18 cellular contexts compared by ENCODE assay signal in genomic region chr7:142616842-142617241, GRCh38.
DNase-seq lines count a peak whose midpoint lies in the region; ATAC-seq and TF ChIP-seq lines count a peak whose summit lies in the region.
"Had no signal": no experiment of that assay in that cellular context is flagged by ENCODE, and none has a peak within 500 bp of the region (broad histone marks: within the 10 kb centered on the region; RNA-seq: fewer than 3 reads in every experiment).

No MANE protein-coding gene starts in this region.

- DNase-seq in activated T-cell treated with anti-CD3 and anti-CD28 coated beads, Interleukin-2, amount 50 U/mL, for 24 hours: no peak
- no peak for DNase-seq in activated T-cell treated with anti-CD3 and anti-CD28 coated beads, Interleukin-2, amount 50 U/mL, for 1 hour
- no peak for DNase-seq in CD4-positive, alpha-beta memory T cell
- DNase-seq in T-helper 17 cell: no peak
- DNase-seq in activated naive CD8-positive, alpha-beta T cell treated with anti-CD3 and anti-CD28 coated beads, Interleukin-2, amount 10 ng/mL, durations not matched to agents 7 days and 5 days: no peak
- DNase-seq in superior temporal gyrus (ENCODE audit: extremely low spot score): no peak
- no peak for DNase-seq in GM13976 (ENCODE audit: low spot score)
- DNase-seq: AML-193, DND-41, GF-D8, GOT3, KBM-7, NCI-H1092, NCI-H1694, NCI-H2107, NCI-H226, NCI-H526 had no signal

- POLR2A ChIA-PET in CD4-positive, alpha-beta memory T cell (lab: Charles Lee; ENCODE audit: partially characterized antibody): interaction anchor here (1.3 to 5.1 kb wide), 7 partner anchors 13 to 193 kb away, joined by 3 to 65 read pairs (median 43); no protein-coding TSS in a partner anchor
- POLR2A ChIA-PET in activated naive CD8-positive, alpha-beta T cell treated with anti-CD3 and anti-CD28 coated beads, Interleukin-2, amount 10 ng/mL, durations not matched to agents 7 days and 5 days (lab: Charles Lee): no interaction called here

- peak overlapping the region; percentile 85 for H3K27ac Mint-ChIP-seq in activated T-cell treated with anti-CD3 and anti-CD28 coated beads, Interleukin-2, amount 50 U/mL, for 24 hours
- H3K27ac Mint-ChIP-seq in CD4-positive, alpha-beta memory T cell: peak overlapping the region in 5 of 7 donors; percentile 35 to 91 (median 61)
- peak overlapping the region; percentile 92 for H3K27ac Mint-ChIP-seq in T-helper 17 cell
- peak overlapping the region; percentile 70 for H3K27ac Mint-ChIP-seq in activated naive CD8-positive, alpha-beta T cell treated with anti-CD3 and anti-CD28 coated beads, Interleukin-2, amount 10 ng/mL, durations not matched to agents 7 days and 5 days

- no peaks in the 10 kb centered on the region for H3K9me3 ChIP-seq in CD4-positive, alpha-beta memory T cell (ENCODE audit: control insufficient read depth in 1 of 2, low read length in 2 of 2)
- H3K9me3 ChIP-seq in T-helper 17 cell (ENCODE audit: control insufficient read depth, low read length, poor library complexity, severe bottlenecking): no peaks in the 10 kb centered on the region

- no peak overlapping the region for H3K4me3 ChIP-seq in CD4-positive, alpha-beta memory T cell (ENCODE audit: low read length in 2 of 2)

- no peaks in the 10 kb centered on the region for H3K27me3 ChIP-seq in CD4-positive, alpha-beta memory T cell (ENCODE audit: insufficient read depth, low read length)

- H3K27ac ChIP-seq in CD4-positive, alpha-beta memory T cell (ENCODE audit: low read depth, low read length): peak overlapping the region; percentile 41

- in situ Hi-C loops in GM13976 (cut with MboI; ENCODE audit: low sequenced_read_pairs, unreplicated experiment): no loop called here

- no peaks in the 10 kb centered on the region for H3K36me3 Mint-ChIP-seq in activated T-cell treated with anti-CD3 and anti-CD28 coated beads, Interleukin-2, amount 50 U/mL, for 24 hours (ENCODE audit: low read depth)
- no peaks in the 10 kb centered on the region for H3K36me3 Mint-ChIP-seq in CD4-positive, alpha-beta memory T cell
- H3K36me3 Mint-ChIP-seq in T-helper 17 cell (ENCODE audit: low read depth): no peaks in the 10 kb centered on the region
- H3K36me3 Mint-ChIP-seq in activated naive CD8-positive, alpha-beta T cell treated with anti-CD3 and anti-CD28 coated beads, Interleukin-2, amount 10 ng/mL, durations not matched to agents 7 days and 5 days: peaks cover 2% of the 10 kb centered on the region

- CTCF ChIA-PET in CD4-positive, alpha-beta memory T cell (lab: Charles Lee; ENCODE audit: partially characterized antibody): no interaction called here

- intact Hi-C loops in CD4-positive, alpha-beta memory T cell (cut with micrococcal nuclease): loop anchor here (5.0 kb wide), 1 partner anchor 180 kb away; no protein-coding TSS in a partner anchor

- ATAC-seq in T-helper 17 cell (no peak), HG03095 (IDR thresholded peaks at IDR 0.05; ENCODE audit: unreplicated experiment) (no peak)
- ATAC-seq in activated naive CD8-positive, alpha-beta T cell treated with anti-CD3 and anti-CD28 coated beads, Interleukin-2, amount 10 ng/mL, durations not matched to agents 7 days and 5 days (ENCODE audit: low read depth): no peak

- H3K4me3 Mint-ChIP-seq in activated T-cell treated with anti-CD3 and anti-CD28 coated beads, Interleukin-2, amount 50 U/mL, for 24 hours: peak overlapping the region; percentile 61
- H3K4me3 Mint-ChIP-seq in CD4-positive, alpha-beta memory T cell: peak overlapping the region; percentile 13 to 83 (median 78)
- H3K4me3 Mint-ChIP-seq in T-helper 17 cell: peak overlapping the region; percentile 66
- peak overlapping the region; percentile 63 for H3K4me3 Mint-ChIP-seq in activated naive CD8-positive, alpha-beta T cell treated with anti-CD3 and anti-CD28 coated beads, Interleukin-2, amount 10 ng/mL, durations not matched to agents 7 days and 5 days

- peaks cover 28% of the 10 kb centered on the region for H3K4me1 Mint-ChIP-seq in activated T-cell treated with anti-CD3 and anti-CD28 coated beads, Interleukin-2, amount 50 U/mL, for 24 hours (ENCODE audit: low read depth)
- H3K4me1 Mint-ChIP-seq in CD4-positive, alpha-beta memory T cell: peaks cover 1 to 9% (median 3%) of the 10 kb centered on the region in 4 donors
- H3K4me1 Mint-ChIP-seq in T-helper 17 cell: peaks cover 2% of the 10 kb centered on the region
- H3K4me1 Mint-ChIP-seq in activated naive CD8-positive, alpha-beta T cell treated with anti-CD3 and anti-CD28 coated beads, Interleukin-2, amount 10 ng/mL, durations not matched to agents 7 days and 5 days: peaks cover 13% of the 10 kb centered on the region

- H3K9me3 Mint-ChIP-seq in activated T-cell treated with anti-CD3 and anti-CD28 coated beads, Interleukin-2, amount 50 U/mL, for 24 hours: no peaks in the 10 kb centered on the region
- H3K9me3 Mint-ChIP-seq in CD4-positive, alpha-beta memory T cell: no peaks in the 10 kb centered on the region
- H3K9me3 Mint-ChIP-seq in activated naive CD8-positive, alpha-beta T cell treated with anti-CD3 and anti-CD28 coated beads, Interleukin-2, amount 10 ng/mL, durations not matched to agents 7 days and 5 days: no peaks in the 10 kb centered on the region

- no peak for TF ChIP-seq CTCF in GM13976 (IDR thresholded peaks at IDR 0.05; ENCODE audit: borderline replicate concordance, control extremely low read depth, extremely low read depth, insufficient read depth, missing control alignments)

- no peaks in the 10 kb centered on the region for H3K36me3 ChIP-seq in CD4-positive, alpha-beta memory T cell (ENCODE audit: insufficient read depth, low read length)

- H3K27me3 Mint-ChIP-seq in activated T-cell treated with anti-CD3 and anti-CD28 coated beads, Interleukin-2, amount 50 U/mL, for 24 hours: peaks cover 2% of the 10 kb centered on the region
- H3K27me3 Mint-ChIP-seq in CD4-positive, alpha-beta memory T cell: peaks cover 0 to 3% of the 10 kb centered on the region in 2 donors
- H3K27me3 Mint-ChIP-seq in T-helper 17 cell: peaks cover 4% of the 10 kb centered on the region
- H3K27me3 Mint-ChIP-seq in activated naive CD8-positive, alpha-beta T cell treated with anti-CD3 and anti-CD28 coated beads, Interleukin-2, amount 10 ng/mL, durations not matched to agents 7 days and 5 days: peaks cover 13% of the 10 kb centered on the region

- H3K4me1 ChIP-seq in CD4-positive, alpha-beta memory T cell (ENCODE audit: insufficient read depth, low read length): peaks cover 7% of the 10 kb centered on the region
